ENCODE assay signal across 17 cellular contexts in the genomic region with DNA sequence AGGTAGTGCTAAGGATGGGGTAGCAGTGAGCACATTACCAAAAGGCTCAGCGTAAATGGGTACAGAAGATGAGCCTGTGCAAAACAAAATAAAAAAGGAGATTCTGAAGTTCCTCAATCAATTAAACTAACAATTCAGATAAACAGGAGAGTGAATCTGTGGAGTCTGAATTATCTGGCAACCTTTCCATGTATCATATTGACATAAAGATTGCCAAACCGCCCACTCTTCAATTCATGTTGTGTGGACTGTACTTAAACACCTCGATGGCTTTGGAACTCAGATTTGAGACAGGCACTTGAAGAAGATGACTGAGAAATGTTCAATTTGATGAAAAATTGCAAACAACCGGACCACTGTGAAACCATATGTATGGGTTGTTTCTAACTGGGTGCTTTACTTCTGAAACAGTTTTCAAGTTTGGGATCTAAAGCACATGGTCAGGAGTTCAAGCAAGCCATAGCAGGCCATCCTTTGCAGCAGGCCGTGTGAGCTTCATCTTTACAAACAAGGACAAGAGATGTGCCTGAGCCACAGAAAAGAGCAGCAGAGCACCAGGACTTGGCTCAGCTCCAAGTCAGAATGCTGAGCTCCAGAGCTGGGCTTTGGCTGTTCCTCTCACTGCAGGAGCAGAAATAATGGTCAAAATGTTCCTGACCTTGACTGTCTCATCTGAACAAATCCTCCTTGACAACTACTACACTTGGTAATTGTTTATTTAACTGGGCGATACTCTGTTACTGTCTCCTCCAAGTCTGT.
"Had no signal": no experiment of that assay in that cellular context is flagged by ENCODE, and none has a peak within 500 bp of the region (broad histone marks: within the 10 kb centered on the region; RNA-seq: fewer than 3 reads in every experiment).

No MANE protein-coding gene starts in this region.

- H3K9me3 ChIP-seq: pancreas, testis had no signal

- H3K4me3 ChIP-seq: neural progenitor cell, pancreas, skin epidermis, testis had no signal

- DNase-seq: activated B cell treated with CpG ODN at 0.5 μM for 24 hours; activated CD4-positive, alpha-beta T cell treated with anti-CD3 and anti-CD28 coated beads, Interleukin-2, amount 10 ng/mL, durations not matched to agents 7 days and 5 days; activated CD8-positive, alpha-beta memory T cell treated with anti-CD3 and anti-CD28 coated beads for 24 hours; activated naive CD4-positive, alpha-beta T cell treated with Interleukin-2 at 50 U/mL for 16 hours; activated naive CD8-positive, alpha-beta T cell treated with anti-CD3 and anti-CD28 coated beads, Interleukin-2, amount 50 U/mL, for 24 hours; cortex of kidney; effector CD8-positive, alpha-beta T cell; kidney; left ventricle myocardium superior; pancreas; retina; stimulated activated CD4-positive, alpha-beta T cell treated with anti-CD3 and anti-CD28 coated beads, Interleukin-4, amount 100 ng/mL, for 4 hours; stimulated activated naive CD8-positive, alpha-beta T cell treated with anti-CD3 and anti-CD28 coated beads, Interleukin-15, amount 100 ng/mL, for 72 hours; testis had no signal

- H3K27ac ChIP-seq: epithelial cell of prostate, neural progenitor cell, pancreas, skin epidermis, testis had no signal

- H3K4me1 ChIP-seq: pancreas had no signal

- H3K27me3 ChIP-seq: neural progenitor cell, pancreas, testis had no signal

- H3K36me3 ChIP-seq: neural progenitor cell, pancreas had no signal
